ENCODE assay signal across 17 cellular contexts in genomic region chr5:143316337-143316736, GRCh38.
"Had no signal": no experiment of that assay in that cellular context is flagged by ENCODE, and none has a peak within 500 bp of the region (broad histone marks: within the 10 kb centered on the region; RNA-seq: fewer than 3 reads in every experiment).

No MANE protein-coding gene starts in this region.

- H3K4me3 ChIP-seq: tibial artery, uterus had no signal

- H3K9me3 ChIP-seq: tibial artery, uterus had no signal

- DNase-seq: activated CD4-positive, alpha-beta T cell treated with anti-CD3 and anti-CD28 coated beads for 4 hours; activated CD8-positive, alpha-beta memory T cell treated with anti-CD3 and anti-CD28 coated beads, Interleukin-2, amount 50 U/mL, for 4 hours; activated CD8-positive, alpha-beta T cell treated with anti-CD3 and anti-CD28 coated beads, Interleukin-2, amount 10 ng/mL, durations not matched to agents 7 days and 5 days; activated naive CD8-positive, alpha-beta T cell treated with anti-CD3 and anti-CD28 coated beads for 36 hours; cortex of kidney; effector memory CD4-positive, alpha-beta T cell; foreskin keratinocyte; head of caudate nucleus; kidney glomerular epithelial cell; occipital lobe; stimulated activated CD4-positive, alpha-beta T cell treated with anti-CD3 and anti-CD28 coated beads, Interleukin-2, amount 100 ng/mL, for 48 hours; T-helper 2 cell; tibial artery; uterus had no signal

- H3K27ac ChIP-seq: brain microvascular endothelial cell, foreskin keratinocyte, tibial artery, uterus had no signal

- H3K27me3 ChIP-seq: brain microvascular endothelial cell, foreskin keratinocyte, tibial artery, uterus had no signal

- H3K36me3 ChIP-seq: uterus had no signal

- ATAC-seq: activated CD8-positive, alpha-beta T cell treated with anti-CD3 and anti-CD28 coated beads, Interleukin-2, amount 10 ng/mL, durations not matched to agents 7 days and 5 days; foreskin keratinocyte; stimulated activated memory B cell treated with anti-CD40 and anti-IgM and Interleukin-4, amounts not matched to agents 10 μg/mL and 1 μg/mL and 100 μg/mL, for 72 hours; WTC11 had no signal
